8 cellular contexts compared by ENCODE assay signal in genomic region chr2:636649-637405, GRCh38. TPM values are rescaled to one million over a fixed set of nuclear protein-coding genes. Genes with fewer than 3 reads are reported as not detected.
DNase-seq lines count a peak whose midpoint lies in the region; ATAC-seq and TF ChIP-seq lines count a peak whose summit lies in the region.

No MANE protein-coding gene starts in this region.

- H3K9me3 ChIP-seq in esophagus squamous epithelium, result peaks cover 0 to 8% (median 0%) of the 10 kb centered on the region in 3 donors

- H3K27me3 Mint-ChIP-seq in naive thymus-derived CD8-positive, alpha-beta T cell, result peaks cover 0 to 3% (median 0%) of the 10 kb centered on the region in 5 donors
- H3K27me3 Mint-ChIP-seq in stimulated activated naive CD8-positive, alpha-beta T cell treated with anti-CD3 and anti-CD28 coated beads, Interleukin-15, amount 100 ng/mL, for 72 hours, result no peaks in the 10 kb centered on the region

- POLR2A ChIA-PET in naive thymus-derived CD8-positive, alpha-beta T cell (lab: Charles Lee), result interaction anchor here (1.2 kb wide), 1 partner anchor 461 kb away, joined by 3 read pairs; no protein-coding TSS in a partner anchor

- H3K27ac Mint-ChIP-seq in naive thymus-derived CD8-positive, alpha-beta T cell, result peak overlapping the region in 8 of 10 donors; percentile 58 to 93 (median 79)
- peak overlapping the region; percentile 96 to 97 for H3K27ac Mint-ChIP-seq in stimulated activated naive CD8-positive, alpha-beta T cell treated with anti-CD3 and anti-CD28 coated beads, Interleukin-15, amount 100 ng/mL, for 72 hours

- peak overlapping the region in 2 of 4 donors; percentile 38 to 59 for H3K27ac ChIP-seq in esophagus squamous epithelium

- peak overlapping the region in 3 of 4 donors; percentile 6 to 39 (median 36) for H3K4me3 ChIP-seq in esophagus squamous epithelium

- peaks cover 0 to under 1% (median 0%) of the 10 kb centered on the region in 3 donors for H3K36me3 Mint-ChIP-seq in naive thymus-derived CD8-positive, alpha-beta T cell

- H3K9me3 Mint-ChIP-seq in naive thymus-derived CD8-positive, alpha-beta T cell, result peaks cover 0 to under 1% (median 0%) of the 10 kb centered on the region in 9 donors
- H3K9me3 Mint-ChIP-seq in stimulated activated naive CD8-positive, alpha-beta T cell treated with anti-CD3 and anti-CD28 coated beads, Interleukin-15, amount 100 ng/mL, for 72 hours, result no peaks in the 10 kb centered on the region

- ATAC-seq in HG02642 (IDR thresholded peaks at IDR 0.05; ENCODE audit: poor library complexity, unreplicated experiment), result peak; percentile 55
- ATAC-seq in naive thymus-derived CD8-positive, alpha-beta T cell, result peak; percentile 80 to 86
- peak; percentile 84 for ATAC-seq in stimulated activated naive CD8-positive, alpha-beta T cell treated with anti-CD3 and anti-CD28 coated beads, Interleukin-15, amount 100 ng/mL, for 72 hours
- ATAC-seq in HG02870 (IDR thresholded peaks at IDR 0.05; ENCODE audit: unreplicated experiment), result no peak

- H3K27me3 ChIP-seq in esophagus squamous epithelium, result peaks cover 0 to 11% (median 0%) of the 10 kb centered on the region in 4 donors

- peaks cover 0 to 35% (median 7%) of the 10 kb centered on the region in 3 donors for H3K4me1 ChIP-seq in esophagus squamous epithelium

- no peak for TF ChIP-seq POLR2A in esophagus squamous epithelium (IDR thresholded peaks at IDR 0.05)

- no peaks in the 10 kb centered on the region for H3K36me3 ChIP-seq in esophagus squamous epithelium

- peak; percentile 70 to 91 (median 84) for TF ChIP-seq CTCF in esophagus squamous epithelium (IDR thresholded peaks at IDR 0.05)

- intact Hi-C loops in esophagus squamous epithelium (cut with DNase I), result no loop called here

- WGBS in esophagus squamous epithelium, 2 donors, result 0 to 1% methylated on average over 4 to 21 of the region's 56 CpGs

- DNase-seq in GM04504 (ENCODE audit: low read depth), result peak; percentile 9
- DNase-seq in NCI-H69 (lab: John Stamatoyannopoulos, UW), result peak; percentile 36
- peak; percentile 38 for DNase-seq in activated T-cell treated with anti-CD3 and anti-CD28 coated beads for 48 hours (ENCODE audit: low read depth)
- no peak for DNase-seq in esophagus squamous epithelium (lab: John Stamatoyannopoulos, UW)
- DNase-seq in naive thymus-derived CD8-positive, alpha-beta T cell, result peak; percentile 16 to 73 (median 52)
- peak; percentile 50 to 51 for DNase-seq in stimulated activated naive CD8-positive, alpha-beta T cell treated with anti-CD3 and anti-CD28 coated beads, Interleukin-15, amount 100 ng/mL, for 72 hours

- peak overlapping the region; percentile 76 to 91 (median 87) for H3K4me3 Mint-ChIP-seq in naive thymus-derived CD8-positive, alpha-beta T cell
- H3K4me3 Mint-ChIP-seq in stimulated activated naive CD8-positive, alpha-beta T cell treated with anti-CD3 and anti-CD28 coated beads, Interleukin-15, amount 100 ng/mL, for 72 hours, result peak overlapping the region; percentile 79 to 87

- peaks cover 4 to 6% (median 6%) of the 10 kb centered on the region in 4 donors for H3K4me1 Mint-ChIP-seq in naive thymus-derived CD8-positive, alpha-beta T cell
- H3K4me1 Mint-ChIP-seq in stimulated activated naive CD8-positive, alpha-beta T cell treated with anti-CD3 and anti-CD28 coated beads, Interleukin-15, amount 100 ng/mL, for 72 hours, result peaks cover 9% of the 10 kb centered on the region

RNA-seq across cellular contexts. Expression of gene TMEM18, which starts 40.4 kb away (rescaled TPM):
- 10 to 100 TPM in 3 of 4 donors, 1 to 10 TPM in 1; 7.3 to 23.7 (median 17.8) TPM for total RNA-seq in esophagus squamous epithelium
- total RNA-seq in naive thymus-derived CD8-positive, alpha-beta T cell, result 10 to 100 TPM; 40.2 to 41.4 TPM
- 10 to 100 TPM; 22.1 to 29.8 (median 23.3) TPM for polyA plus RNA-seq in naive thymus-derived CD8-positive, alpha-beta T cell
